In genomic region chr17:58659714-58660084, GRCh38 we compare ENCODE assay signal across 9 cellular contexts. TPM values are rescaled to one million over a fixed set of nuclear protein-coding genes. Genes with fewer than 3 reads are reported as not detected.
DNase-seq lines count a peak whose midpoint lies in the region; ATAC-seq and TF ChIP-seq lines count a peak whose summit lies in the region.
"Not testable (repeated sequence)": the region's sequence is repeated elsewhere in the genome, so short reads cannot be mapped to it uniquely, and the experiment has no call there.
"Had no signal": no experiment of that assay in that cellular context is flagged by ENCODE, and none has a peak within 500 bp of the region (broad histone marks: within the 10 kb centered on the region; RNA-seq: fewer than 3 reads in every experiment).

No MANE protein-coding gene starts in this region.

- H3K9me2 ChIP-seq in SK-N-SH, result not testable (repeated sequence)

- not testable (repeated sequence) for TF ChIP-seq CTCF in AG04449 (IDR thresholded peaks at IDR 0.05; ENCODE audit: insufficient read depth, low read length, missing control alignments); HEK293 (tag by site-specific recombination; IDR thresholded peaks at IDR 0.05); SK-N-SH (IDR thresholded peaks at IDR 0.05); natural killer cell (IDR thresholded peaks at IDR 0.05)

- H3K27ac Mint-ChIP-seq in activated naive CD4-positive, alpha-beta T cell treated with anti-CD3 and anti-CD28 coated beads, Interleukin-2, amount 50 U/mL, for 24 hours, result peak overlapping the region; percentile 99
- peak overlapping the region; percentile 97 to 98 for H3K27ac Mint-ChIP-seq in natural killer cell
- peak overlapping the region; percentile 98 for H3K27ac Mint-ChIP-seq in stimulated activated memory B cell treated with anti-CD40 and anti-IgM and Interleukin-4, amounts not matched to agents 10 μg/mL and 1 μg/mL and 100 μg/mL, for 72 hours

- peak overlapping the region; percentile 76 for H3K4me3 Mint-ChIP-seq in activated naive CD4-positive, alpha-beta T cell treated with anti-CD3 and anti-CD28 coated beads, Interleukin-2, amount 50 U/mL, for 24 hours
- peak overlapping the region; percentile 89 for H3K4me3 Mint-ChIP-seq in natural killer cell
- H3K4me3 Mint-ChIP-seq in stimulated activated memory B cell treated with anti-CD40 and anti-IgM and Interleukin-4, amounts not matched to agents 10 μg/mL and 1 μg/mL and 100 μg/mL, for 72 hours, result peak overlapping the region; percentile 69

- not testable (repeated sequence) for DNase-seq in AG04449 (ENCODE audit: low read depth, low spot score); SK-N-SH; natural killer cell

- peak overlapping the region; percentile 86 for H2AFZ ChIP-seq in SK-N-SH (ENCODE audit: low read depth)

- not testable (repeated sequence) for H3K9me3 ChIP-seq in HEK293 (ENCODE audit: control insufficient read depth, insufficient read depth, low read depth, low read length); SK-N-SH; duodenal mucosa (ENCODE audit: control insufficient read depth in 1 of 2, low read length in 2 of 2)

- intact Hi-C loops in natural killer cell (cut with micrococcal nuclease), result loop anchor here (1.0 kb wide), 3 partner anchors 28 to 141 kb away; partner anchors contain the start of genes RAD51C and TEX14

- H3K4me1 Mint-ChIP-seq in activated naive CD4-positive, alpha-beta T cell treated with anti-CD3 and anti-CD28 coated beads, Interleukin-2, amount 50 U/mL, for 24 hours, result peaks cover 17% of the 10 kb centered on the region
- H3K4me1 Mint-ChIP-seq in natural killer cell, result peaks cover 18% of the 10 kb centered on the region in 2 donors
- peaks cover 14% of the 10 kb centered on the region for H3K4me1 Mint-ChIP-seq in stimulated activated memory B cell treated with anti-CD40 and anti-IgM and Interleukin-4, amounts not matched to agents 10 μg/mL and 1 μg/mL and 100 μg/mL, for 72 hours

- not testable (repeated sequence) for H3K27me3 ChIP-seq in SK-N-SH (ENCODE audit: insufficient read depth); duodenal mucosa (ENCODE audit: control insufficient read depth in 1 of 2, insufficient read depth in 2 of 2, low read length in 2 of 2)

- H3F3A ChIP-seq in SK-N-SH (replicated peaks; ENCODE audit: insufficient read depth), result peaks cover 21% of the 10 kb centered on the region

- not testable (repeated sequence) for H3K9me3 Mint-ChIP-seq in activated naive CD4-positive, alpha-beta T cell treated with anti-CD3 and anti-CD28 coated beads, Interleukin-2, amount 50 U/mL, for 24 hours; natural killer cell; stimulated activated memory B cell treated with anti-CD40 and anti-IgM and Interleukin-4, amounts not matched to agents 10 μg/mL and 1 μg/mL and 100 μg/mL, for 72 hours

- H3K36me3 Mint-ChIP-seq in activated naive CD4-positive, alpha-beta T cell treated with anti-CD3 and anti-CD28 coated beads, Interleukin-2, amount 50 U/mL, for 24 hours; natural killer cell; stimulated activated memory B cell treated with anti-CD40 and anti-IgM and Interleukin-4, amounts not matched to agents 10 μg/mL and 1 μg/mL and 100 μg/mL, for 72 hours: not testable (repeated sequence)

- H3K4me1 ChIP-seq in HEK293 (ENCODE audit: control insufficient read depth, insufficient read depth, low read length); SK-N-SH (ENCODE audit: control insufficient read depth in 1 of 2, insufficient read depth in 2 of 2, low read depth in 1 of 2, low read length in 1 of 2): not testable (repeated sequence)
- H3K4me1 ChIP-seq in duodenal mucosa (ENCODE audit: control insufficient read depth in 1 of 2, insufficient read depth in 2 of 2, low read length in 2 of 2), result peaks cover 0 to 11% of the 10 kb centered on the region in 2 donors

- H3K9ac ChIP-seq in SK-N-SH, result peak overlapping the region; percentile 87
- peak overlapping the region; percentile 78 to 79 for H3K9ac ChIP-seq in duodenal mucosa (ENCODE audit: low read depth in 1 of 2, low read length in 2 of 2)

- WGBS in SK-N-SH (ENCODE audit: low lambda C conversion rate), result 40% methylated on average over 9 of the region's 9 CpGs

- H3K36me3 ChIP-seq in HEK293 (ENCODE audit: control insufficient read depth in 2 of 2, insufficient read depth in 1 of 2, low read length in 2 of 2); SK-N-SH (replicated peaks in 1 of 2; ENCODE audit: control insufficient read depth in 1 of 2, insufficient read depth in 2 of 2, low read length in 1 of 2); duodenal mucosa (ENCODE audit: control insufficient read depth in 1 of 2, insufficient read depth in 2 of 2, low read length in 2 of 2): not testable (repeated sequence)

- not testable (repeated sequence) for H4K20me1 ChIP-seq in SK-N-SH (ENCODE audit: insufficient read depth)

- CTCF ChIA-PET in AG04449 (lab: Yijun Ruan, JAX), result interaction anchor here (1.2 to 1.5 kb wide), 2 partner anchors 344 to 346 kb away, joined by 3 read pairs; no protein-coding TSS in a partner anchor
- CTCF ChIA-PET in HEK293 (lab: Yijun Ruan, JAX), result interaction anchor here (0.6 to 1.0 kb wide), 8 partner anchors 21 to 1008 kb away, joined by 3 to 7 read pairs (median 4); no protein-coding TSS in a partner anchor
- CTCF ChIA-PET in SK-N-SH (lab: Yijun Ruan, JAX), result interaction anchor here (2.8 kb wide), 2 partner anchors 28 to 345 kb away, joined by 8 to 9 read pairs; no protein-coding TSS in a partner anchor

- POLR2A ChIA-PET in AG04449 (lab: Yijun Ruan, JAX), result interaction anchor here (0.8 to 5.2 kb wide), 4 partner anchors 17 to 141 kb away, joined by 3 to 95 read pairs (median 3); partner anchors contain the start of gene RAD51C
- POLR2A ChIA-PET in HEK293 (lab: Yijun Ruan, JAX), result interaction anchor here (0.8 to 5.0 kb wide), 8 partner anchors 8 to 141 kb away, joined by 3 to 87 read pairs (median 10); partner anchors contain the start of genes RAD51C and TEX14
- POLR2A ChIA-PET in SK-N-SH (lab: Yijun Ruan, JAX), result interaction anchor here (0.8 to 6.8 kb wide), 7 partner anchors 10 to 141 kb away, joined by 4 to 64 read pairs (median 7); partner anchors contain the start of genes RAD51C and TEX14

- H3K4me2 ChIP-seq in SK-N-SH, result peak overlapping the region; percentile 80

- not testable (repeated sequence) for TF ChIP-seq RAD21 in SK-N-SH (IDR thresholded peaks at IDR 0.05; ENCODE audit: low read length)

- H3K79me2 ChIP-seq in SK-N-SH (ENCODE audit: insufficient read depth), result not testable (repeated sequence)

- H3K27me3 Mint-ChIP-seq in activated naive CD4-positive, alpha-beta T cell treated with anti-CD3 and anti-CD28 coated beads, Interleukin-2, amount 50 U/mL, for 24 hours; natural killer cell (ENCODE audit: low read depth in 2 of 2); stimulated activated memory B cell treated with anti-CD40 and anti-IgM and Interleukin-4, amounts not matched to agents 10 μg/mL and 1 μg/mL and 100 μg/mL, for 72 hours: not testable (repeated sequence)

- TF ChIP-seq EP300 in SK-N-SH (IDR thresholded peaks at IDR 0.05; ENCODE audit: borderline replicate concordance in 1 of 2, low read depth in 1 of 2, low read length in 1 of 2), result not testable (repeated sequence)

- ATAC-seq in natural killer cell; stimulated activated memory B cell treated with anti-CD40 and anti-IgM and Interleukin-4, amounts not matched to agents 10 μg/mL and 1 μg/mL and 100 μg/mL, for 72 hours: not testable (repeated sequence)

- peak overlapping the region; percentile 97 for H3K27ac ChIP-seq in HEK293 (ENCODE audit: extremely low read depth, low read depth, low read length)
- H3K27ac ChIP-seq in SK-N-SH (ENCODE audit: low read depth in 2 of 2, low read length in 1 of 2), result peak overlapping the region in 1 of 2 experiments; percentile 97; a peak in 3 of 4 replicates
- not testable (repeated sequence) for H3K27ac ChIP-seq in duodenal mucosa (ENCODE audit: low read depth, low read length)

- H3K4me3 ChIP-seq in AG04449 (ENCODE audit: low read depth, low read length) (peak overlapping the region; percentile 50), HEK293 (ENCODE audit: low read depth, low read length) (peak overlapping the region; percentile 25), SK-N-SH (ENCODE audit: low read depth in 2 of 2, low read length in 1 of 2) (peak overlapping the region; percentile 50 to 59), duodenal mucosa (ENCODE audit: low read depth in 1 of 2, low read length in 2 of 2) (peak overlapping the region; percentile 62 to 65), iPS-11a (ENCODE audit: low read depth, low read length) (peak overlapping the region; percentile 40)

TF ChIP-seq in HEK293, 187 proteins besides CTCF, POLR2A, EP300 and RAD21 (continues in another document):
- TF ChIP-seq ZBTB17 (tag by site-specific recombination; IDR thresholded peaks at IDR 0.05) (peak; percentile 9; the same call in 1 of the 2 replicates), ZFHX2 (tag by site-specific recombination; conservative IDR thresholded peaks at IDR 0.05) (0 out of 2 replicates have a peak, but pooled peaks have one; percentile 43), ZNF580 (tag by site-specific recombination; IDR thresholded peaks at IDR 0.05) (0 out of 2 replicates have a peak, but pooled peaks have one; percentile 6)

RNA-seq across cellular contexts. Expression of gene TEX14, which starts 32.1 kb away (rescaled TPM):
- 0.02 TPM in 1 of 2 replicates, not detected in the other for polyA plus RNA-seq in SK-N-SH (2012; rRNA removed)
- 0.03 and 0.06 TPM in 2 replicates for polyA plus RNA-seq in SK-N-SH (2012; cell fraction: cytosol; rRNA removed)
- polyA plus RNA-seq in SK-N-SH (2012; cell fraction: nucleus; rRNA removed), result 0.06 and 0.14 TPM in 2 replicates
- 1 to 10 TPM in 1 of 3 donors, under 1 TPM in 2; 0.29 to 1.1 (median 0.89) TPM for total RNA-seq in natural killer cell
- total RNA-seq: M059J had no signal

RNA-seq across cellular contexts. Expression of gene RAD51C, which starts 32.7 kb away (rescaled TPM):
- 36.1 and 38.7 TPM in 2 replicates for polyA plus RNA-seq in SK-N-SH (2012; rRNA removed)
- 48.2 and 63.7 TPM in 2 replicates for polyA plus RNA-seq in SK-N-SH (2012; cell fraction: cytosol; rRNA removed)
- polyA plus RNA-seq in SK-N-SH (2012; cell fraction: nucleus; rRNA removed), result 14.8 and 20.6 TPM in 2 replicates
- 10 to 100 TPM; 13.4 to 18.9 (median 17.1) TPM for total RNA-seq in natural killer cell
